Comparison of ENCODE assay signal across 26 cellular contexts in genomic region chr3:181690769-181691168, GRCh38. TPM values are rescaled to one million over a fixed set of nuclear protein-coding genes. Genes with fewer than 3 reads are reported as not detected.
"Had no signal": no experiment of that assay in that cellular context is flagged by ENCODE, and none has a peak within 500 bp of the region (broad histone marks: within the 10 kb centered on the region; RNA-seq: fewer than 3 reads in every experiment).

No MANE protein-coding gene starts in this region.

- H3K36me3 Mint-ChIP-seq: activated naive CD8-positive, alpha-beta T cell treated with anti-CD3 and anti-CD28 coated beads, Interleukin-2, amount 10 ng/mL, durations not matched to agents 7 days and 5 days; WTC11 had no signal

- ATAC-seq: activated CD8-positive, alpha-beta T cell treated with anti-CD3 and anti-CD28 coated beads, Interleukin-2, amount 10 ng/mL, durations not matched to agents 7 days and 5 days; body of pancreas; K562; PC-3; SK-N-SH treated with all-trans-retinoic acid at 6 μM for 48 hours; WTC11 had no signal

- H3K9me3 Mint-ChIP-seq: activated naive CD8-positive, alpha-beta T cell treated with anti-CD3 and anti-CD28 coated beads, Interleukin-2, amount 10 ng/mL, durations not matched to agents 7 days and 5 days; T-helper 1 cell treated with Interleukin-12 subunit alpha and Interleukin-12 subunit beta and Interleukin-4 antibody, amounts not matched to agents 30 μg/mL and 1 μg/mL, for 36 hours; WTC11 had no signal

- H3K36me3 ChIP-seq: adrenal gland, ascending aorta, SJSA1 had no signal

- H3K4me1 Mint-ChIP-seq: central memory CD8-positive, alpha-beta T cell had no signal

- H3K27ac ChIP-seq: adrenal gland, ascending aorta, body of pancreas, SJSA1 had no signal

- H3K4me3 Mint-ChIP-seq: activated CD8-positive, alpha-beta T cell treated with anti-CD3 and anti-CD28 coated beads, Interleukin-2, amount 10 ng/mL, durations not matched to agents 7 days and 5 days; activated naive CD8-positive, alpha-beta T cell treated with anti-CD3 and anti-CD28 coated beads, Interleukin-2, amount 10 ng/mL, durations not matched to agents 7 days and 5 days; central memory CD8-positive, alpha-beta T cell; T-helper 1 cell treated with Interleukin-12 subunit alpha and Interleukin-12 subunit beta and Interleukin-4 antibody, amounts not matched to agents 30 μg/mL and 1 μg/mL, for 36 hours; WTC11 had no signal

- H3K27me3 ChIP-seq: adrenal gland, SJSA1 had no signal

- H3K4me1 ChIP-seq: SJSA1 had no signal

- H3K4me3 ChIP-seq: adrenal gland, ascending aorta, body of pancreas, K562, SJSA1 had no signal

- DNase-seq: activated CD4-positive, alpha-beta T cell treated with anti-CD3 and anti-CD28 coated beads for 48 hours; activated CD4-positive, alpha-beta T cell treated with anti-CD3 and anti-CD28 coated beads, Interleukin-2, amount 50 U/mL, for 4 hours; activated CD4-positive, CD25-positive, alpha-beta regulatory T cell treated with anti-CD3 and anti-CD28 coated beads, Interleukin-2, amount 50 U/mL, for 72 hours; activated CD8-positive, alpha-beta memory T cell treated with anti-CD3 and anti-CD28 coated beads, Interleukin-2, amount 50 U/mL, for 48 hours; activated CD8-positive, alpha-beta T cell treated with anti-CD3 and anti-CD28 coated beads, Interleukin-2, amount 10 ng/mL, durations not matched to agents 7 days and 5 days; activated naive CD4-positive, alpha-beta T cell treated with anti-CD3 and anti-CD28 coated beads, Interleukin-2, amount 50 U/mL, for 16 hours; activated naive CD8-positive, alpha-beta T cell treated with anti-CD3 and anti-CD28 coated beads, Interleukin-2, amount 10 ng/mL, durations not matched to agents 7 days and 5 days; activated T-cell treated with anti-CD3 and anti-CD28 coated beads, Interleukin-2, amount 50 U/mL, for 1 hour; adrenal gland; body of pancreas; Karpas-422; MM.1S; NCI-H1105; NCI-H1436 treated with DMSO at 0.1 percent for 48 hours; NCI-H446; NCI-H524; PC-3; SHP77; T-helper 9 cell had no signal

- H3K27ac Mint-ChIP-seq: activated CD8-positive, alpha-beta T cell treated with anti-CD3 and anti-CD28 coated beads, Interleukin-2, amount 10 ng/mL, durations not matched to agents 7 days and 5 days; activated naive CD8-positive, alpha-beta T cell treated with anti-CD3 and anti-CD28 coated beads, Interleukin-2, amount 10 ng/mL, durations not matched to agents 7 days and 5 days; T-helper 1 cell treated with Interleukin-12 subunit alpha and Interleukin-12 subunit beta and Interleukin-4 antibody, amounts not matched to agents 30 μg/mL and 1 μg/mL, for 36 hours; WTC11 had no signal

- H3K9me3 ChIP-seq: adrenal gland, ascending aorta, body of pancreas, SJSA1 had no signal

RNA-seq across cellular contexts. Expression of gene SOX2, which starts 21.0 kb away (rescaled TPM):
- total RNA-seq: activated CD8-positive, alpha-beta T cell treated with anti-CD3 and anti-CD28 coated beads, Interleukin-2, amount 10 ng/mL, durations not matched to agents 7 days and 5 days; activated naive CD8-positive, alpha-beta T cell treated with anti-CD3 and anti-CD28 coated beads, Interleukin-2, amount 10 ng/mL, durations not matched to agents 7 days and 5 days; PC-3 had no signal
- polyA plus RNA-seq: K562 had no signal
